Comparison of ENCODE assay signal across 1 cellular context in the genomic region with DNA sequence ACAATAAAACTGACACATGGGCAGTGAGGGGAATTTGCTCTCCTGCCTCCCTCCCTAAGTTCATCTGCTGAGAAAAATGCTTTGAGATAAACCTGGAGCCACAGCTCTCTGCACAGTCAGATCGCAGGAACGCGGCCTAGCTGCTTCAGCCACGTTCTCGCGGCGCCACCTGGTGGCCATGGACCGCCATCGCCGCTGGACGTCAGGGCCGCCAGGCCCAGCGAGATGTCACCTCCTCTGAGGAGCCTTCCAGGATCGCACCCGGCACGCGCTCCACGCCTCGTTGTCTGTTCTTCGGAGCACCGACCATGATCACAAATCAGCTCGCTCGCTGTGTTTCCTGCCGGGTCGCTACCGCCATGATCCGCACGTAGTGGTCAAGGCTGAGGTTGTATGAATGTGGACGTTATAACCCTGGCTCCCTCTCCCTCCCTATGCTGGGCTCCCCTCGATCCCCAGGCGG.
TF ChIP-seq lines count a peak whose summit lies in the region.

No MANE protein-coding gene starts in this region.

TF ChIP-seq in H1, 55 proteins besides CTCF, POLR2A, EP300 and RAD21:
- no peak for TF ChIP-seq GABPA (IDR thresholded peaks at IDR 0.05; ENCODE audit: borderline replicate concordance, insufficient read depth, low read length)
- TF ChIP-seq, protein P1, sequence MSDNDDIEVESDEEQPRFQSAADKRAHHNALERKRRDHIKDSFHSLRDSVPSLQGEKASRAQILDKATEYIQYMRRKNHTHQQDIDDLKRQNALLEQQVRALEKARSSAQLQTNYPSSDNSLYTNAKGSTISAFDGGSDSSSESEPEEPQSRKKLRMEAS (IDR thresholded peaks at IDR 0.05), result peak; percentile 44; the same call in 1 of the 2 replicates
- TF ChIP-seq, protein P2, sequence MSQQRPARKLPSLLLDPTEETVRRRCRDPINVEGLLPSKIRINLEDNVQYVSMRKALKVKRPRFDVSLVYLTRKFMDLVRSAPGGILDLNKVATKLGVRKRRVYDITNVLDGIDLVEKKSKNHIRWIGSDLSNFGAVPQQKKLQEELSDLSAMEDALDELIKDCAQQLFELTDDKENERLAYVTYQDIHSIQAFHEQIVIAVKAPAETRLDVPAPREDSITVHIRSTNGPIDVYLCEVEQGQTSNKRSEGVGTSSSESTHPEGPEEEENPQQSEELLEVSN (IDR thresholded peaks at IDR 0.05), result 0 out of 2 replicates have a peak, but pooled peaks have one; percentile 30
